8 cellular contexts compared by ENCODE assay signal in the genomic region with DNA sequence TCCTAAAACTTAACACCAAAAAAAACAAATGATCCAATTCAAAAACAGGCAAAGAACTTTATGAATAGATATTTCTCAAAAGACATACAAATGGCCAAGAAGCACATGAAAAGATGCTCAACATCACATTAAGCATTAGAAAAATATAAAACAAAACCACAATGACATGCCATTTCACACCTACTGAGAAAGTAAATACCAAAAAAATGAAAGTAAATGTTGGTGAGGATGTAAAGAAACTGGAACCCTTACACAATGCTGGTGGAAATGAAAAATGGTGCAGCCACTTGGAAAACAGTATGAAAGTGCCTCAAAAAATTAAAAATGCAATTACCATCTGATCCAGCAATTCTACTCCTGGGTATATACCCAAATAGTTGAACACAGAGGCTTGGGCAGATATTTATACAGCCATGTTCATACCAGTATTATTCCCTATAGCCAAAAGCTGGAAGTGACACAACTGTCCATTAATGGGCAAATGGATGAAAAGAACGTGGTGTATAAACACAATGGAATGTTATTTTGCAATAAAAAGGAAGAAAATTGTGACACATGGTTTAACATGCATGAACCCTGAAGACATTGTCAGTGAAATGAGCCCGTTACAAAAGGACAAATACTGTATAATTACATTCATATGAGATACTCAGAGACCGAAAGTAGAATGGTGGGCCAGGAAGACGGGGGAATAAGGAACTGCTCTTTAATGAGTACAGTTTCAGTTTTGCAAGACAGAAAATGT.
DNase-seq lines count a peak whose midpoint lies in the region; ATAC-seq and TF ChIP-seq lines count a peak whose summit lies in the region.

No MANE protein-coding gene starts in this region.

- H3K27ac Mint-ChIP-seq in chondrocyte (ENCODE audit: unreplicated experiment): peak overlapping the region; percentile 64

- no peak for TF ChIP-seq CTCF in chondrocyte (IDR thresholded peaks at IDR 0.05)

- H3K36me3 Mint-ChIP-seq in chondrocyte (ENCODE audit: low read depth): peaks cover 2% of the 10 kb centered on the region

- H3K9me3 Mint-ChIP-seq in chondrocyte (ENCODE audit: low read depth): no peaks in the 10 kb centered on the region

- no peak overlapping the region for H3K4me3 Mint-ChIP-seq in chondrocyte (ENCODE audit: unreplicated experiment)

- in situ Hi-C loops in KBM-7 (cut with MboI; ENCODE audit: low pct_unique_long_range_greater_than_20kb, low sequenced_read_pairs): no loop called here

- DNase-seq in AG08395 (ENCODE audit: low spot score): peak; percentile 58
- no peak for DNase-seq in chondrocyte (ENCODE audit: low spot score)
- no peak for DNase-seq in NCI-H187 treated with DMSO at 0.1 percent for 48 hours (lab: John Stamatoyannopoulos, UW)
- DNase-seq in activated gamma-delta T cell (lab: John Stamatoyannopoulos, UW): no peak
- DNase-seq in KBM-7: no peak
- no peak for DNase-seq in effector CD8-positive, alpha-beta T cell (lab: John Stamatoyannopoulos, UW)

- peaks cover 31% of the 10 kb centered on the region for H3K4me1 Mint-ChIP-seq in chondrocyte (ENCODE audit: low read depth)

- H3K27me3 Mint-ChIP-seq in chondrocyte (ENCODE audit: low read depth): no peaks in the 10 kb centered on the region

- peak; percentile 97 for ATAC-seq in GM19463 (IDR thresholded peaks at IDR 0.05; ENCODE audit: unreplicated experiment)
- ATAC-seq in HG03354 (IDR thresholded peaks at IDR 0.05; ENCODE audit: poor library complexity, severe bottlenecking, unreplicated experiment): peak; percentile 99
